ENCODE assay signal across 15 cellular contexts in the genomic region with DNA sequence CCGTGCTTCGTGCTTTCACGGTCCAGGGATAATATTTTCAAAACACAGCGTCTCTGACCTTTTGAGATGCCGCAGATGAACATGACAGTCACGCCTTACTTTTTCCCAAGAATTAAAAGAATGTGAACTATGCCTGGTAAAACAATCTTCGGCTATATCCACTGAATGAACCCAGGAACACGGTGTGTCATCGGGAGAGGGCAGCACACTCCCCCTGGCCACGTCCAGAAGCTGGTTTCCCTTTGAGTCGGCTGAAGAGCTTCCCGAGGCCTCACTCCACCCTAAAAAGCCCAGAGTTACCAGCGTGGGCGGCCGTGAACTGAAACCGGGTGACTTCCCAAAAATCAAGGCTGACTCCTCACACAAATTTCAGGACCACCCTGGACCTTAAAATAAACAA. TPM values are rescaled to one million over a fixed set of nuclear protein-coding genes. Genes with fewer than 3 reads are reported as not detected.
A peak's percentile ranks its signal among the peaks of the same experiment; 100 is the strongest.
DNase-seq lines count a peak whose midpoint lies in the region; TF ChIP-seq lines count a peak whose summit lies in the region.
"Had no signal": no experiment of that assay in that cellular context is flagged by ENCODE, and none has a peak within 500 bp of the region (broad histone marks: within the 10 kb centered on the region; RNA-seq: fewer than 3 reads in every experiment).

No MANE protein-coding gene starts in this region.

- no peak overlapping the region for H2BK120ac ChIP-seq in mesenchymal stem cell (ENCODE audit: low read depth, low read length)

- CTCF ChIA-PET in CD8-positive, alpha-beta memory T cell (lab: Charles Lee) = interaction anchor here (0.9 kb wide), 1 partner anchor 500 kb away, joined by 3 read pairs; no protein-coding TSS in a partner anchor

- no peak overlapping the region for H2BK15ac ChIP-seq in mesenchymal stem cell (ENCODE audit: low read depth, poor library complexity, severe bottlenecking)

- H3K27ac Mint-ChIP-seq in chondrocyte (ENCODE audit: unreplicated experiment) = peak overlapping the region; percentile 73
- H3K27ac Mint-ChIP-seq in CD8-positive, alpha-beta memory T cell = no peak overlapping the region
- H3K27ac Mint-ChIP-seq: CD4-positive, CD25-positive, alpha-beta regulatory T cell; natural killer cell had no signal

- H3K4me1 ChIP-seq in mesenchymal stem cell (ENCODE audit: control insufficient read depth, insufficient read depth, low read depth, low read length) = peaks cover 7% of the 10 kb centered on the region
- H3K4me1 ChIP-seq in CD8-positive, alpha-beta memory T cell (ENCODE audit: insufficient read depth, low read length) = no peaks in the 10 kb centered on the region
- H3K4me1 ChIP-seq: spleen had no signal

- no peak overlapping the region for H3K23ac ChIP-seq in mesenchymal stem cell (ENCODE audit: low read length in 2 of 2)

- H3K27me3 ChIP-seq in mesenchymal stem cell (ENCODE audit: control insufficient read depth in 1 of 2, insufficient read depth in 1 of 2, low read length in 2 of 2) = peaks cover 0 to 27% of the 10 kb centered on the region in 2 experiments
- peaks cover under 1% of the 10 kb centered on the region for H3K27me3 ChIP-seq in CD8-positive, alpha-beta memory T cell (ENCODE audit: insufficient read depth, low read length, poor library complexity, severe bottlenecking)

- H3K4me3 ChIP-seq in AG10803 (ENCODE audit: low read length) = no peak overlapping the region
- peak overlapping the region in 1 of 2 experiments; percentile 9 for H3K4me3 ChIP-seq in mesenchymal stem cell (ENCODE audit: insufficient read depth in 1 of 2, low read depth in 1 of 2, low read length in 2 of 2)
- no peak overlapping the region for H3K4me3 ChIP-seq in CD8-positive, alpha-beta memory T cell (ENCODE audit: low read length)
- H3K4me3 ChIP-seq: K562, spleen had no signal

- no peaks in the 10 kb centered on the region for H3K9me3 ChIP-seq in mesenchymal stem cell (ENCODE audit: control insufficient read depth, low read length)
- no peaks in the 10 kb centered on the region for H3K9me3 ChIP-seq in CD8-positive, alpha-beta memory T cell (ENCODE audit: low read length)
- H3K9me3 ChIP-seq: spleen had no signal

- H3K18ac ChIP-seq in mesenchymal stem cell (ENCODE audit: low read depth in 1 of 2, low read length in 2 of 2) = no peak overlapping the region

- no peak overlapping the region for H4K91ac ChIP-seq in mesenchymal stem cell (ENCODE audit: low read length)

- no peak overlapping the region for H2AK5ac ChIP-seq in mesenchymal stem cell (ENCODE audit: low read length, severe bottlenecking)

- DNase-seq in AG10803 (ENCODE audit: low read depth) = peak; percentile 13
- DNase-seq in LHCN-M2 (ENCODE audit: low read depth) = peak; percentile 75
- no peak for DNase-seq in chondrocyte (ENCODE audit: low spot score)
- DNase-seq in mesenchymal stem cell = peak; percentile 15
- DNase-seq in SIG-M5 (lab: John Stamatoyannopoulos, UW) = no peak
- DNase-seq in CD8-positive, alpha-beta memory T cell = no peak
- DNase-seq in NAMALWA (ENCODE audit: low spot score) = no peak
- no peak for DNase-seq in activated effector memory CD4-positive, alpha-beta T cell treated with anti-CD3 and anti-CD28 coated beads, Interleukin-2, amount 50 U/mL, for 16 hours
- DNase-seq: CD4-positive, CD25-positive, alpha-beta regulatory T cell; GOT3; natural killer cell; NCI-H2081; spleen had no signal

- peak overlapping the region; percentile 54 for H3K27ac ChIP-seq in mesenchymal stem cell (ENCODE audit: low read length, poor library complexity, severe bottlenecking)
- H3K27ac ChIP-seq in CD8-positive, alpha-beta memory T cell (ENCODE audit: low read depth, low read length) = no peak overlapping the region
- H3K27ac ChIP-seq: spleen had no signal

- H3K27me3 Mint-ChIP-seq in chondrocyte (ENCODE audit: low read depth) = no peaks in the 10 kb centered on the region
- H3K27me3 Mint-ChIP-seq in CD8-positive, alpha-beta memory T cell = peaks cover 14 to 51% of the 10 kb centered on the region in 2 donors

- H3K36me3 ChIP-seq in mesenchymal stem cell (ENCODE audit: control insufficient read depth in 1 of 2, insufficient read depth in 2 of 2, low read depth in 1 of 2, low read length in 2 of 2) = no peaks in the 10 kb centered on the region
- no peaks in the 10 kb centered on the region for H3K36me3 ChIP-seq in CD8-positive, alpha-beta memory T cell (ENCODE audit: insufficient read depth, low read length)
- H3K36me3 ChIP-seq: spleen had no signal

- H3K4me3 Mint-ChIP-seq in chondrocyte (ENCODE audit: unreplicated experiment) = peak overlapping the region; percentile 45
- no peak overlapping the region for H3K4me3 Mint-ChIP-seq in CD8-positive, alpha-beta memory T cell
- H3K4me3 Mint-ChIP-seq: CD4-positive, CD25-positive, alpha-beta regulatory T cell; natural killer cell had no signal

- TF ChIP-seq CTCF in AG10803 (conservative IDR thresholded peaks at IDR 0.05; ENCODE audit: low read length) = no peak
- TF ChIP-seq CTCF in chondrocyte (IDR thresholded peaks at IDR 0.05) = peak; percentile 62

- no peak overlapping the region for H3K14ac ChIP-seq in mesenchymal stem cell (ENCODE audit: low read length in 2 of 2)

- 27% methylated on average over 16 of the region's 16 CpGs for WGBS in mesenchymal stem cell

- no peak overlapping the region for H3K9ac ChIP-seq in mesenchymal stem cell (ENCODE audit: low read length)

- no peaks in the 10 kb centered on the region for H3K79me1 ChIP-seq in mesenchymal stem cell (replicated peaks; ENCODE audit: low read length, poor library complexity, severe bottlenecking)

- H2BK12ac ChIP-seq in mesenchymal stem cell (ENCODE audit: low read length in 2 of 2) = no peak overlapping the region

- H4K8ac ChIP-seq in mesenchymal stem cell (ENCODE audit: low read length) = no peak overlapping the region

- peaks cover 17% of the 10 kb centered on the region for H3K4me1 Mint-ChIP-seq in chondrocyte (ENCODE audit: low read depth)
- H3K4me1 Mint-ChIP-seq in CD8-positive, alpha-beta memory T cell = no peaks in the 10 kb centered on the region
- H3K4me1 Mint-ChIP-seq: natural killer cell had no signal

- no peak overlapping the region for H3K4me2 ChIP-seq in mesenchymal stem cell (ENCODE audit: low read length, poor library complexity, severe bottlenecking)

- POLR2A ChIA-PET in CD8-positive, alpha-beta memory T cell (lab: Charles Lee) = no interaction called here

- H2BK5ac ChIP-seq in mesenchymal stem cell (ENCODE audit: low read depth, low read length, poor library complexity, severe bottlenecking) = peak overlapping the region; percentile 31

- H3K36me3 Mint-ChIP-seq in chondrocyte (ENCODE audit: low read depth) = no peaks in the 10 kb centered on the region
- H3K36me3 Mint-ChIP-seq in CD8-positive, alpha-beta memory T cell = no peaks in the 10 kb centered on the region
- H3K36me3 Mint-ChIP-seq: CD4-positive, CD25-positive, alpha-beta regulatory T cell; natural killer cell had no signal

- H3K4ac ChIP-seq in mesenchymal stem cell (ENCODE audit: low read depth in 1 of 2, low read length in 2 of 2) = no peak overlapping the region

- H2AFZ ChIP-seq in mesenchymal stem cell (ENCODE audit: low read depth, low read length) = no peak overlapping the region

- H3K9me3 Mint-ChIP-seq in chondrocyte (ENCODE audit: low read depth) = no peaks in the 10 kb centered on the region
- no peaks in the 10 kb centered on the region for H3K9me3 Mint-ChIP-seq in CD8-positive, alpha-beta memory T cell
- H3K9me3 Mint-ChIP-seq: CD4-positive, CD25-positive, alpha-beta regulatory T cell; natural killer cell had no signal

RNA-seq across cellular contexts. Expression of a gene that starts 22.9 kb away (rescaled TPM):
- total RNA-seq in LHCN-M2 (2014; rRNA removed) (65.7 and 71.7 TPM in 2 replicates), chondrocyte (59.5 to 115 TPM (median 113 TPM) in 3 replicates)
- 19.5 TPM for polyA plus RNA-seq in LHCN-M2 (2012)
- 0.98 TPM for polyA plus RNA-seq in mesenchymal stem cell (2013, experiment 1 of 2)
- 1.1 TPM for polyA plus RNA-seq in mesenchymal stem cell (2013, experiment 2 of 2)
- total RNA-seq in CD8-positive, alpha-beta memory T cell = under 1 TPM in 1 of 2 experiments, not detected in 1; 0.07 TPM
- not detected for polyA plus RNA-seq in CD8-positive, alpha-beta memory T cell
- total RNA-seq: K562, OCI-LY7 had no signal
- polyA plus RNA-seq: K562 had no signal

Comparison
In these comparisons a context has a peak if more than half of its experiments do, and no peak if none do; other contexts are left out.
1. DNase-seq: peak in AG10803 (single experiment), LHCN-M2 (single experiment) and mesenchymal stem cell (single experiment); none in chondrocyte (single experiment), SIG-M5 (single experiment), CD8-positive, alpha-beta memory T cell (0 of 5), NAMALWA (single experiment) and activated effector memory CD4-positive, alpha-beta T cell treated with anti-CD3 and anti-CD28 coated beads, Interleukin-2, amount 50 U/mL, for 16 hours (single experiment).
2. RNA of a gene that starts 22.9 kb away (total RNA-seq): 59.5 to 115 TPM in chondrocyte and 65.7 to 71.7 TPM in LHCN-M2; 0.07 TPM in CD8-positive, alpha-beta memory T cell; every median in the first group is over 10 times any median in the second.